Comparison of ENCODE assay signal across 6 cellular contexts in genomic region chr15:40872791-40873526, GRCh38.
DNase-seq lines count a peak whose midpoint lies in the region; TF ChIP-seq lines count a peak whose summit lies in the region.

No MANE protein-coding gene starts in this region.

- H3K36me3 ChIP-seq in DOHH2 (ENCODE audit: control insufficient read depth, low read length) (no peaks in the 10 kb centered on the region), mucosa of stomach (ENCODE audit: control insufficient read depth, insufficient read depth, low read length) (no peaks in the 10 kb centered on the region)

- H3K4me1 ChIP-seq in DOHH2 (ENCODE audit: control insufficient read depth, low read length) (peaks cover 22% of the 10 kb centered on the region), mucosa of stomach (ENCODE audit: control insufficient read depth, insufficient read depth, low read length) (peaks cover 32% of the 10 kb centered on the region)

- no peak for TF ChIP-seq CTCF in DOHH2 (IDR thresholded peaks at IDR 0.05; ENCODE audit: low read depth, low read length, poor library complexity, severe bottlenecking)
- no peak for TF ChIP-seq CTCF in VCaP (conservative IDR thresholded peaks at IDR 0.05)

- H3K9ac ChIP-seq in mucosa of stomach (ENCODE audit: low read length), result peak overlapping the region; percentile 61

- peak overlapping the region; percentile 100 for H3K4me2 ChIP-seq in DOHH2 (ENCODE audit: low read length)

- H3K4me3 ChIP-seq in DOHH2 (ENCODE audit: low read length) (peak overlapping the region; percentile 90), mucosa of stomach (ENCODE audit: low read length) (no peak overlapping the region)

- H3K27ac ChIP-seq in DOHH2 (ENCODE audit: low read depth, low read length), result no peak overlapping the region
- peak overlapping the region; percentile 71 for H3K27ac ChIP-seq in VCaP

- H3K9me3 ChIP-seq in DOHH2 (ENCODE audit: control insufficient read depth, insufficient read depth, low read length) (no peaks in the 10 kb centered on the region), mucosa of stomach (ENCODE audit: control insufficient read depth, low read length) (no peaks in the 10 kb centered on the region)

- no peak for DNase-seq in HuH-7 (ENCODE audit: low spot score)
- no peak for DNase-seq in HCEC 1CT
- DNase-seq in islet precursor cell, result no peak

- no peaks in the 10 kb centered on the region for H3K9me2 ChIP-seq in DOHH2 (replicated peaks; ENCODE audit: control insufficient read depth, low read length)

- H3K27me3 ChIP-seq in DOHH2 (ENCODE audit: control insufficient read depth, low read length), result no peaks in the 10 kb centered on the region
- H3K27me3 ChIP-seq in mucosa of stomach (ENCODE audit: control insufficient read depth, insufficient read depth, low read length), result peaks cover 6% of the 10 kb centered on the region

- H4K20me1 ChIP-seq in DOHH2 (ENCODE audit: control insufficient read depth, insufficient read depth, low read depth, low read length), result no peaks in the 10 kb centered on the region

- H3K79me2 ChIP-seq in DOHH2 (ENCODE audit: control insufficient read depth, low read length), result no peaks in the 10 kb centered on the region

- no peaks in the 10 kb centered on the region for H3F3A ChIP-seq in DOHH2 (ENCODE audit: control insufficient read depth, insufficient read depth)
